ENCODE assay signal across 8 cellular contexts in genomic region chr6:27839303-27840081, GRCh38.
A peak's percentile ranks its signal among the peaks of the same experiment; 100 is the strongest.
DNase-seq lines count a peak whose midpoint lies in the region; ATAC-seq and TF ChIP-seq lines count a peak whose summit lies in the region.

No MANE protein-coding gene starts in this region.

- ATAC-seq in heart left ventricle (peak in 1 of 4 donors; percentile 27), HG02759 (IDR thresholded peaks at IDR 0.05; ENCODE audit: unreplicated experiment) (no peak)

- peak overlapping the region; percentile 62 to 87 (median 76) for H3K4me3 ChIP-seq in heart left ventricle
- H3K4me3 ChIP-seq in kidney epithelial cell (ENCODE audit: low read depth, low read length), result peak overlapping the region; percentile 56
- peak overlapping the region; percentile 67 to 78 for H3K4me3 ChIP-seq in tibial artery

- intact Hi-C loops in heart left ventricle (cut with DNase I) (loop anchor here in 4 of 10 donors (2.0 to 10.0 kb wide), 6 partner anchors 25 to 1815 kb away; partner anchors contain the start of gene ZSCAN31 (in 1 of the 4)), cardiac septum (cut with DNase I) (loop anchor here (2.0 to 10.0 kb wide), 3 partner anchors 27 to 1682 kb away; a partner anchor contains a TSS), tibial artery (cut with DNase I; ENCODE audit: low total_unique reads) (loop anchor here (10.0 kb wide), 1 partner anchor 1815 kb away; a partner anchor contains a TSS)

- H3K27ac ChIP-seq in heart left ventricle, result peak overlapping the region; percentile 88 to 98 (median 95)
- H3K27ac ChIP-seq in tibial artery, result peak overlapping the region; percentile 93 to 97

- DNase-seq in heart left ventricle, result peak in 2 of 5 donors; percentile 31 to 45
- DNase-seq in cardiac septum (ENCODE audit: low spot score), result no peak
- DNase-seq in NCI-H1105 (lab: John Stamatoyannopoulos, UW), result peak; percentile 38
- DNase-seq in amniotic stem cell (lab: John Stamatoyannopoulos, UW), result peak; percentile 68
- DNase-seq in kidney epithelial cell (ENCODE audit: low read depth), result no peak
- DNase-seq in tibial artery, result peak; percentile 65 to 81
- DNase-seq in occipital lobe (lab: John Stamatoyannopoulos, UW), result no peak

- WGBS in heart left ventricle, 4 donors, result 1 to 2% (median 2%) methylated on average over 21 of the region's 21 CpGs

- H3K9me3 ChIP-seq in heart left ventricle (no peaks in the 10 kb centered on the region), tibial artery (no peaks in the 10 kb centered on the region)

- H3K4me1 ChIP-seq in heart left ventricle (peaks cover 0 to 33% (median 20%) of the 10 kb centered on the region in 12 donors), tibial artery (peaks cover 0 to 18% (median 8%) of the 10 kb centered on the region in 4 donors)

- TF ChIP-seq POLR2A in heart left ventricle (IDR thresholded peaks at IDR 0.05), result no peak

- H3K36me3 ChIP-seq in heart left ventricle (peaks cover 0 to 10% (median 0%) of the 10 kb centered on the region in 9 donors), kidney epithelial cell (ENCODE audit: control insufficient read depth, insufficient read depth, low read length) (no peaks in the 10 kb centered on the region), tibial artery (no peaks in the 10 kb centered on the region)

- no peak for TF ChIP-seq CTCF in heart left ventricle (IDR thresholded peaks at IDR 0.05)
- TF ChIP-seq CTCF in kidney epithelial cell (IDR thresholded peaks at IDR 0.05; ENCODE audit: insufficient read depth, low read length, poor library complexity, severe bottlenecking), result no peak
- no peak for TF ChIP-seq CTCF in tibial artery (IDR thresholded peaks at IDR 0.05)

- H3K27me3 ChIP-seq in heart left ventricle, result no peaks in the 10 kb centered on the region
- no peaks in the 10 kb centered on the region for H3K27me3 ChIP-seq in kidney epithelial cell (ENCODE audit: control insufficient read depth, insufficient read depth, low read length)
- H3K27me3 ChIP-seq in tibial artery, result no peaks in the 10 kb centered on the region

Comparison
In these comparisons a context has a peak if more than half of its experiments do, and no peak if none do; other contexts are left out.
1. DNase-seq: peak in NCI-H1105 (single experiment), amniotic stem cell (single experiment) and tibial artery (2 of 2); none in cardiac septum (single experiment), kidney epithelial cell (single experiment) and occipital lobe (single experiment).
2. Peak in every context shown above with its lines, with median percentiles within 50 percentile points of each other: H3K4me3 ChIP-seq.